Comparison of ENCODE assay signal across 15 cellular contexts in the genomic region with DNA sequence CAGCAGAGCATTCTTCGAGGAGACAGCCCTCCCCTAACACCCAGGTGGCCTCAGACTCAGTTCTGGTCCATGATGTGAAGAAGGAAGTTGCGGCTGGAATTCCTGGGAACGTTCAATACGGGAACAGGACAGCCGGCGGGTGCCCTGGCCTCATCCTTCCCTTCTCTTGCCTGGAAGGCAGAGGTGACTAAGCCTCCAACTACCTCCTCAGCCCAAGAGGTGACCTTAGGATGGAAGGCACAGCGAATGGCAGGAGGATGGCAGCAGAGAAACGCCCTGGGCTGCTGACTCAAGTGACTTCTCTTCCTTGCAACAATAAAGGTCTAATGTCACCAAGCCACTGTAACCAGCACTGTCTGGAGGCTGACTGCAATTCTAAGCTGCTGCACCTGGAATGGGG. TPM values are rescaled to one million over a fixed set of nuclear protein-coding genes. Genes with fewer than 3 reads are reported as not detected.
DNase-seq lines count a peak whose midpoint lies in the region; TF ChIP-seq lines count a peak whose summit lies in the region.
"Had no signal": no experiment of that assay in that cellular context is flagged by ENCODE, and none has a peak within 500 bp of the region (broad histone marks: within the 10 kb centered on the region; RNA-seq: fewer than 3 reads in every experiment).

No MANE protein-coding gene starts in this region.

- WGBS in trophoblast cell (ENCODE audit: extremely low coverage, insufficient coverage, insufficient read length), result no CpG with 5 or more reads among the region's 8 CpGs

- H3K27ac Mint-ChIP-seq in activated naive CD4-positive, alpha-beta T cell treated with anti-CD3 and anti-CD28 coated beads, Interleukin-2, amount 10 ng/mL, durations not matched to agents 7 days and 5 days, result peak overlapping the region; percentile 67

- no peak overlapping the region for H3K23ac ChIP-seq in trophoblast cell (ENCODE audit: low read length)

- H3K4me3 Mint-ChIP-seq in activated naive CD4-positive, alpha-beta T cell treated with anti-CD3 and anti-CD28 coated beads, Interleukin-2, amount 10 ng/mL, durations not matched to agents 7 days and 5 days, result no peak overlapping the region

- H3K9ac ChIP-seq in trophoblast cell (ENCODE audit: low read length), result no peak overlapping the region

- CTCF ChIA-PET in activated naive CD4-positive, alpha-beta T cell treated with anti-CD3 and anti-CD28 coated beads, Interleukin-2, amount 10 ng/mL, durations not matched to agents 7 days and 5 days (lab: Charles Lee), result interaction anchor here (3.0 kb wide), 1 partner anchor 46 kb away, joined by 8 read pairs; no protein-coding TSS in a partner anchor
- CTCF ChIA-PET in RWPE1 (lab: Yijun Ruan, JAX), result interaction anchor here (0.6 to 3.1 kb wide), 3 partner anchors 12 to 46 kb away, joined by 3 to 10 read pairs (median 4); no protein-coding TSS in a partner anchor

- H3K27ac ChIP-seq in RWPE1 (peak overlapping the region; percentile 18), trophoblast cell (ENCODE audit: low read depth, low read length) (no peak overlapping the region)
- H3K27ac ChIP-seq: C4-2B had no signal

- peaks cover 29% of the 10 kb centered on the region for H3K36me3 Mint-ChIP-seq in activated naive CD4-positive, alpha-beta T cell treated with anti-CD3 and anti-CD28 coated beads, Interleukin-2, amount 10 ng/mL, durations not matched to agents 7 days and 5 days

- no peak overlapping the region for H4K12ac ChIP-seq in trophoblast cell (ENCODE audit: low read depth, low read length)

- H3K27me3 ChIP-seq in trophoblast cell (ENCODE audit: insufficient read depth, low read length), result no peaks in the 10 kb centered on the region

- POLR2A ChIA-PET in RWPE1 (lab: Yijun Ruan, JAX; ENCODE audit: low non-redundant PET), result no interaction called here

- no peak for TF ChIP-seq CTCF in RWPE1 (conservative IDR thresholded peaks at IDR 0.05; ENCODE audit: low read depth)

- no peak overlapping the region for H4K91ac ChIP-seq in trophoblast cell (ENCODE audit: low read depth, low read length)

- no peaks in the 10 kb centered on the region for H3K79me1 ChIP-seq in trophoblast cell (ENCODE audit: low read length)

- no peak overlapping the region for H3K18ac ChIP-seq in trophoblast cell (ENCODE audit: low read length)

- H2AFZ ChIP-seq in trophoblast cell (ENCODE audit: insufficient read depth, low read length, poor library complexity), result no peak overlapping the region

- no peaks in the 10 kb centered on the region for H3K79me2 ChIP-seq in trophoblast cell (ENCODE audit: control insufficient read depth, insufficient read depth, low read length, poor library complexity)

- no peak overlapping the region for H2AK5ac ChIP-seq in trophoblast cell (ENCODE audit: low read length)

- H3K4me2 ChIP-seq in trophoblast cell (ENCODE audit: low read length), result no peak overlapping the region

- H3K4me3 ChIP-seq in trophoblast cell (ENCODE audit: low read depth, low read length), result no peak overlapping the region

- peaks cover 3% of the 10 kb centered on the region for H3K9me3 ChIP-seq in trophoblast cell (ENCODE audit: insufficient read depth, low read depth, low read length)

- no peak overlapping the region for H3K14ac ChIP-seq in trophoblast cell (ENCODE audit: low read length)

- H4K8ac ChIP-seq in trophoblast cell (ENCODE audit: low read depth, low read length), result no peak overlapping the region

- peaks cover 51 to 59% of the 10 kb centered on the region in 2 experiments for H3K36me3 ChIP-seq in trophoblast cell (ENCODE audit: control insufficient read depth in 1 of 2, insufficient read depth in 2 of 2, low read length in 2 of 2)

- no peaks in the 10 kb centered on the region for H3K27me3 Mint-ChIP-seq in activated naive CD4-positive, alpha-beta T cell treated with anti-CD3 and anti-CD28 coated beads, Interleukin-2, amount 10 ng/mL, durations not matched to agents 7 days and 5 days

- DNase-seq in activated naive CD4-positive, alpha-beta T cell treated with anti-CD3 and anti-CD28 coated beads, Interleukin-2, amount 10 ng/mL, durations not matched to agents 7 days and 5 days, result no peak
- DNase-seq in activated naive CD4-positive, alpha-beta T cell (lab: John Stamatoyannopoulos, UW), result no peak
- DNase-seq in ELR (ENCODE audit: low read depth) (peak; percentile 65), RWPE1 (ENCODE audit: low spot score) (no peak), trophoblast cell (peak; percentile 86 to 89), SHP77 treated with DMSO at 0.1 percent for 48 hours (lab: John Stamatoyannopoulos, UW) (no peak)
- no peak for DNase-seq in stimulated activated naive CD4-positive, alpha-beta T cell treated with Interleukin-2 at 50 U/mL for 16 hours (lab: John Stamatoyannopoulos, UW)
- DNase-seq: DMS153, KBM-7, NCI-H1092, NCI-H2081 treated with DMSO at 0.1 percent for 48 hours, NCI-H510A, NCI-H82, SHP77 had no signal

- no peak overlapping the region for H3K4ac ChIP-seq in trophoblast cell (ENCODE audit: low read depth, low read length)

- no peaks in the 10 kb centered on the region for H3K9me3 Mint-ChIP-seq in activated naive CD4-positive, alpha-beta T cell treated with anti-CD3 and anti-CD28 coated beads, Interleukin-2, amount 10 ng/mL, durations not matched to agents 7 days and 5 days

- no peaks in the 10 kb centered on the region for H3K4me1 Mint-ChIP-seq in activated naive CD4-positive, alpha-beta T cell treated with anti-CD3 and anti-CD28 coated beads, Interleukin-2, amount 10 ng/mL, durations not matched to agents 7 days and 5 days

- H2BK12ac ChIP-seq in trophoblast cell (ENCODE audit: low read length), result no peak overlapping the region

- H2BK120ac ChIP-seq in trophoblast cell (ENCODE audit: insufficient read depth, low read length, poor library complexity), result no peak overlapping the region

- H2BK5ac ChIP-seq in trophoblast cell (ENCODE audit: low read depth, low read length, poor library complexity), result no peak overlapping the region

- no peaks in the 10 kb centered on the region for H3K4me1 ChIP-seq in trophoblast cell (ENCODE audit: control insufficient read depth in 1 of 2, insufficient read depth in 2 of 2, low read length in 2 of 2)

RNA-seq across cellular contexts. Expression of a gene that starts 36.1 kb away (rescaled TPM):
- 10.0 and 11.2 TPM in 2 replicates for polyA plus RNA-seq in trophoblast cell (2013)

RNA-seq across cellular contexts. Expression of a gene that starts 38.4 kb away (rescaled TPM):
- 1,300 and 1,363 TPM in 2 replicates for polyA plus RNA-seq in trophoblast cell (2013)

RNA-seq across cellular contexts. Expression of a gene that starts 40.6 kb away (rescaled TPM):
- polyA plus RNA-seq in trophoblast cell (2013), result 4.8 and 5.1 TPM in 2 replicates

Comparison
In these comparisons a context has a peak if more than half of its experiments do, and no peak if none do; other contexts are left out.
1. DNase-seq: peak in ELR (single experiment) and trophoblast cell (2 of 2); none in activated naive CD4-positive, alpha-beta T cell treated with anti-CD3 and anti-CD28 coated beads, Interleukin-2, amount 10 ng/mL, durations not matched to agents 7 days and 5 days (single experiment), activated naive CD4-positive, alpha-beta T cell (0 of 4), RWPE1 (single experiment), SHP77 treated with DMSO at 0.1 percent for 48 hours (single experiment) and stimulated activated naive CD4-positive, alpha-beta T cell treated with Interleukin-2 at 50 U/mL for 16 hours (single experiment).